1 cellular context compared by ENCODE assay signal in the genomic region with DNA sequence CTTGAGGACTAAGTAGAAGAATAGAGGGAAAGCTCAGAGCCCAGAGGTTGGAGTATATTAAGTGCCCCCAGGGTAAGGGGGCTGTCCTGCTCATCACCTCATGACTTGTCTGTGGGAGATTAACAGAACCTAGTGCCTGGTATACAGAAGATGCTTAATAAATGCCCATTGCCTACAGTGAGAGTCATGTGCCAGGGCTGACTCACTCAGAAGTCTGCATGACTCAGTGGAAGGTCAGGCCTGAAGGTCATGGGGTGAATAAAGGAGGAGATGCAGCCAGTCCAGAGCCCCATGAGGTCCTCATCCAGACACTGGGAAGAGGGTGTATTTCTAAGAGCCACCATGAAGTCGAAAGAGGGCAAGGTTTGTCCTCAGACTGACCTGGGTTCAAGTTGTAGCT.
TF ChIP-seq lines count a peak whose summit lies in the region.

No MANE protein-coding gene starts in this region.

TF ChIP-seq in K562, 482 proteins besides CTCF, POLR2A, EP300 and RAD21:
- TF ChIP-seq, protein P1, sequence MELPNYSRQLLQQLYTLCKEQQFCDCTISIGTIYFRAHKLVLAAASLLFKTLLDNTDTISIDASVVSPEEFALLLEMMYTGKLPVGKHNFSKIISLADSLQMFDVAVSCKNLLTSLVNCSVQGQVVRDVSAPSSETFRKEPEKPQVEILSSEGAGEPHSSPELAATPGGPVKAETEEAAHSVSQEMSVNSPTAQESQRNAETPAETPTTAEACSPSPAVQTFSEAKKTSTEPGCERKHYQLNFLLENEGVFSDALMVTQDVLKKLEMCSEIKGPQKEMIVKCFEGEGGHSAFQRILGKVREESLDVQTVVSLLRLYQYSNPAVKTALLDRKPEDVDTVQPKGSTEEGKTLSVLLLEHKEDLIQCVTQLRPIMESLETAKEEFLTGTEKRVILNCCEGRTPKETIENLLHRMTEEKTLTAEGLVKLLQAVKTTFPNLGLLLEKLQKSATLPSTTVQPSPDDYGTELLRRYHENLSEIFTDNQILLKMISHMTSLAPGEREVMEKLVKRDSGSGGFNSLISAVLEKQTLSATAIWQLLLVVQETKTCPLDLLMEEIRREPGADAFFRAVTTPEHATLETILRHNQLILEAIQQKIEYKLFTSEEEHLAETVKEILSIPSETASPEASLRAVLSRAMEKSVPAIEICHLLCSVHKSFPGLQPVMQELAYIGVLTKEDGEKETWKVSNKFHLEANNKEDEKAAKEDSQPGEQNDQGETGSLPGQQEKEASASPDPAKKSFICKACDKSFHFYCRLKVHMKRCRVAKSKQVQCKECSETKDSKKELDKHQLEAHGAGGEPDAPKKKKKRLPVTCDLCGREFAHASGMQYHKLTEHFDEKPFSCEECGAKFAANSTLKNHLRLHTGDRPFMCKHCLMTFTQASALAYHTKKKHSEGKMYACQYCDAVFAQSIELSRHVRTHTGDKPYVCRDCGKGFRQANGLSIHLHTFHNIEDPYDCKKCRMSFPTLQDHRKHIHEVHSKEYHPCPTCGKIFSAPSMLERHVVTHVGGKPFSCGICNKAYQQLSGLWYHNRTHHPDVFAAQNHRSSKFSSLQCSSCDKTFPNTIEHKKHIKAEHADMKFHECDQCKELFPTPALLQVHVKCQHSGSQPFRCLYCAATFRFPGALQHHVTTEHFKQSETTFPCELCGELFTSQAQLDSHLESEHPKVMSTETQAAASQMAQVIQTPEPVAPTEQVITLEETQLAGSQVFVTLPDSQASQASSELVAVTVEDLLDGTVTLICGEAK (IDR thresholded peaks at IDR 0.05) = no peak
- TF ChIP-seq, protein P1 (CRISPR knock-in tag; IDR thresholded peaks at IDR 0.05) = no peak
- TF ChIP-seq, protein P2, sequence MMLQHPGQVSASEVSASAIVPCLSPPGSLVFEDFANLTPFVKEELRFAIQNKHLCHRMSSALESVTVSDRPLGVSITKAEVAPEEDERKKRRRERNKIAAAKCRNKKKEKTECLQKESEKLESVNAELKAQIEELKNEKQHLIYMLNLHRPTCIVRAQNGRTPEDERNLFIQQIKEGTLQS (IDR thresholded peaks at IDR 0.05) = 0 out of 2 replicates have a peak, but pooled peaks have one; percentile 35
- TF ChIP-seq, protein P2 (CRISPR knock-in tag; conservative IDR thresholded peaks at IDR 0.05) = no peak
- TF ChIP-seq JUND (IDR thresholded peaks at IDR 0.05; ENCODE audit: borderline replicate concordance, low read depth, low read length) = peak; percentile 39; the same call in 1 of the 2 replicates
- TF ChIP-seq JUND (tag; IDR thresholded peaks at IDR 0.05; ENCODE audit: borderline replicate concordance, low read depth, low read length) = no peak
- TF ChIP-seq ZKSCAN8 (CRISPR knock-in tag; IDR thresholded peaks at IDR 0.05) = peak; percentile 89
- TF ChIP-seq FOSL1 (tag; conservative IDR thresholded peaks at IDR 0.05) = peak; percentile 76
- peak; percentile 67 for TF ChIP-seq ESRRA (IDR thresholded peaks at IDR 0.05; ENCODE audit: borderline replicate concordance, low read depth)
- 0 out of 2 replicates have a peak, but pooled peaks have one; percentile 29 for TF ChIP-seq JUN (IDR thresholded peaks at IDR 0.05; ENCODE audit: borderline replicate concordance, low read depth, low read length)
- no peak for TF ChIP-seq JUN (CRISPR knock-in tag; IDR thresholded peaks at IDR 0.05; ENCODE audit: borderline replicate concordance)
- no peak for TF ChIP-seq FOXK2 (conservative IDR thresholded peaks at IDR 0.05 in 1 of 2, IDR thresholded peaks at IDR 0.05 in 1 of 2; ENCODE audit: low read depth in 2 of 2)
- TF ChIP-seq ZNF277 (CRISPR knock-in tag; IDR thresholded peaks at IDR 0.05; ENCODE audit: borderline replicate concordance) = no peak
TF ChIP-seq in K562: peak in this region for 6.
